8 cellular contexts compared by ENCODE assay signal in the genomic region with DNA sequence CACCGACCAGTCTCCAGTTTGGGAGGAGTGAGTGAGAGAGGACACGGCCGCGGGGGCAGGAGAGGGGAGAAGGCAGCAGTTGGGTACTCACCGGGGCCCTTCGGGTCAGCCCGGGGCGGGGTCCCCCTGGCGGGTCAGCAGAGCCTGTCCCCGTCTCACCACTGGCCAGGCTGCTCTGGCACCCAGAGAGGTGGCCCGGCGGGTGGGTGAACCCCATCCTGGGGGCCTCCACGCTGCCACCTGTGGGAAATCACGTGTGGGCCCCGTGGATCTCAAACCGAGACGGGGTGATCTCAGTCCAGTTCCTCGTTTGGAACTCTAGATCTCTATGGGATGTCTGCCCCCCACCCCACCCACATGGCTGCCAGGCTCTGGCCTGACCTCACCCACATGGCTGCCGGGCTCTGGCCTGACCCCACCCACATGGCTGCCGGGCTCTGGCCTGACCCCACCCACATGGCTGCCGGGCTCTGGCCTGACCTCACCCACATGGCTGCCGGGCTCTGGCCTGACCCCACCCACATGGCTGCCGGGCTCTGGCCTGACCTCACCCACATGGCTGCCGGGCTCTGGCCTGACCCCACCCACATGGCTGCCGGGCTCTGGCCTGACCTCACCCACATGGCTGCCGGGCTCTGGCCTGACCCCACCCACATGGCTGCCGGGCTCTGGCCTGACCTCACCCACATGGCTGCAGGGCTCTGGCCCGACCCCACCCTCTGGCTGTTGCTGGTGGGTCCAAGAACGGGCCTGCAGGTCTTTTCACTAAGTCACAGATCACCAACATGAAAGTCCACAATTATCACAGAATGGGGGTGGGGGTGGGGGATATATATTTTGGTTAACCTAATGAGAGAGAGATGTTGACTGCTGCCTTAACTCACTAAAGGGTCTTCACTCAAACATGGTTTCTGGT. TPM values are rescaled to one million over a fixed set of nuclear protein-coding genes. Genes with fewer than 3 reads are reported as not detected.
DNase-seq lines count a peak whose midpoint lies in the region; TF ChIP-seq lines count a peak whose summit lies in the region.
"Not testable (repeated sequence)": the region's sequence is repeated elsewhere in the genome, so short reads cannot be mapped to it uniquely, and the experiment has no call there.
"Had no signal": no experiment of that assay in that cellular context is flagged by ENCODE, and none has a peak within 500 bp of the region (broad histone marks: within the 10 kb centered on the region; RNA-seq: fewer than 3 reads in every experiment).

No MANE protein-coding gene starts in this region.

- H3K27me3 ChIP-seq in esophagus squamous epithelium; iPS-20b (ENCODE audit: insufficient read depth, low read length): not testable (repeated sequence)

- TF ChIP-seq CTCF in GM12875 (IDR thresholded peaks at IDR 0.05; ENCODE audit: borderline replicate concordance, insufficient read depth, low read depth, low read length); esophagus squamous epithelium (IDR thresholded peaks at IDR 0.05): not testable (repeated sequence)

- H3K9ac ChIP-seq in iPS-20b (ENCODE audit: low read depth, low read length): not testable (repeated sequence)

- WGBS in esophagus squamous epithelium, 2 donors: 76 to 90% methylated on average over 10 to 12 of the region's 29 CpGs

- not testable (repeated sequence) for TF ChIP-seq POLR2A in esophagus squamous epithelium (IDR thresholded peaks at IDR 0.05)

- H3K27ac ChIP-seq in esophagus squamous epithelium (peak overlapping the region in 1 of 4 donors; percentile 30), iPS-20b (ENCODE audit: low read length) (peak overlapping the region; percentile 38)

- DNase-seq in NCI-H146 (lab: John Stamatoyannopoulos, UW): peak; percentile 25
- peak; percentile 28 for DNase-seq in activated CD8-positive, alpha-beta memory T cell treated with anti-CD3 and anti-CD28 coated beads, Interleukin-2, amount 50 U/mL, for 4 hours
- DNase-seq in esophagus squamous epithelium (lab: John Stamatoyannopoulos, UW): peak; percentile 41
- peak; percentile 53 for DNase-seq in myocyte (ENCODE audit: low read depth)
- not testable (repeated sequence) for DNase-seq in skeletal muscle cell (ENCODE audit: low read depth)

- peaks cover 0 to 13% (median 0%) of the 10 kb centered on the region in 3 donors for H3K36me3 ChIP-seq in esophagus squamous epithelium
- not testable (repeated sequence) for H3K36me3 ChIP-seq in iPS-20b (ENCODE audit: insufficient read depth, low read depth, low read length)

- H3K4me1 ChIP-seq in esophagus squamous epithelium; iPS-20b (ENCODE audit: insufficient read depth, low read length): not testable (repeated sequence)

- H3K4me3 ChIP-seq in GM12875 (ENCODE audit: low read depth, low read length) (peak overlapping the region; percentile 82), esophagus squamous epithelium (peak overlapping the region in 1 of 4 donors; percentile 19), skeletal muscle cell (ENCODE audit: low read depth, low read length) (peak overlapping the region; percentile 13)
- H3K4me3 ChIP-seq in iPS-20b (ENCODE audit: low read length): not testable (repeated sequence)

- H3K9me3 ChIP-seq in esophagus squamous epithelium; iPS-20b (ENCODE audit: insufficient read depth, low read depth, low read length): not testable (repeated sequence)

- intact Hi-C loops in esophagus squamous epithelium (cut with DNase I): not testable (repeated sequence)

RNA-seq across cellular contexts. Expression of a gene that starts 34.4 kb away (rescaled TPM):
- total RNA-seq in esophagus squamous epithelium: 10 to 100 TPM in 3 of 4 donors, 1 to 10 TPM in 1; 8.4 to 44.9 (median 26.2) TPM
- total RNA-seq in myocyte: 0.03 TPM in 1 of 2 replicates, not detected in the other
- polyA plus RNA-seq in myocyte (2012): 0.11 TPM
- polyA plus RNA-seq: BJ had no signal
